24 cellular contexts compared by ENCODE assay signal in genomic region chr4:89745708-89746107, GRCh38.
"Had no signal": no experiment of that assay in that cellular context is flagged by ENCODE, and none has a peak within 500 bp of the region (broad histone marks: within the 10 kb centered on the region; RNA-seq: fewer than 3 reads in every experiment).

No MANE protein-coding gene starts in this region.

- H3K36me3 ChIP-seq: MG63 had no signal

- H3K4me1 Mint-ChIP-seq: activated CD4-positive, alpha-beta T cell treated with anti-CD3 and anti-CD28 coated beads, Interleukin-2, amount 10 ng/mL, durations not matched to agents 7 days and 5 days; activated T-helper 17 cell treated with anti-CD3 and anti-CD28 coated beads, Interleukin-2, amount 50 U/mL, for 72 hours had no signal

- H3K27me3 Mint-ChIP-seq: activated CD4-positive, alpha-beta memory T cell treated with anti-CD3 and anti-CD28 coated beads for 36 hours; activated T-helper 17 cell treated with anti-CD3 and anti-CD28 coated beads, Interleukin-2, amount 50 U/mL, for 72 hours had no signal

- H3K36me3 Mint-ChIP-seq: activated CD4-positive, alpha-beta memory T cell treated with anti-CD3 and anti-CD28 coated beads for 36 hours; activated naive CD8-positive, alpha-beta T cell had no signal

- H3K27me3 ChIP-seq: MG63 had no signal

- H3K9ac ChIP-seq: KMS-11, SK-N-SH had no signal

- H3K9me3 Mint-ChIP-seq: activated CD4-positive, alpha-beta memory T cell treated with anti-CD3 and anti-CD28 coated beads for 36 hours; activated CD4-positive, alpha-beta T cell treated with anti-CD3 and anti-CD28 coated beads, Interleukin-2, amount 10 ng/mL, durations not matched to agents 7 days and 5 days; activated naive CD4-positive, alpha-beta T cell treated with anti-CD3 and anti-CD28 coated beads for 36 hours; activated T-helper 17 cell treated with anti-CD3 and anti-CD28 coated beads, Interleukin-2, amount 50 U/mL, for 72 hours had no signal

- H3K4me2 ChIP-seq: KMS-11, SK-N-SH had no signal

- H3K4me3 ChIP-seq: MG63 had no signal

- H3K9me3 ChIP-seq: MG63, SK-N-SH had no signal

- H3K27ac ChIP-seq: KMS-11, VCaP had no signal

- H3K27ac Mint-ChIP-seq: activated CD4-positive, alpha-beta memory T cell treated with anti-CD3 and anti-CD28 coated beads for 36 hours; activated CD4-positive, alpha-beta T cell treated with anti-CD3 and anti-CD28 coated beads, Interleukin-2, amount 10 ng/mL, durations not matched to agents 7 days and 5 days; activated naive CD4-positive, alpha-beta T cell treated with anti-CD3 and anti-CD28 coated beads for 36 hours; activated naive CD8-positive, alpha-beta T cell; activated T-helper 17 cell treated with anti-CD3 and anti-CD28 coated beads, Interleukin-2, amount 50 U/mL, for 72 hours had no signal

- ATAC-seq: activated T-helper 17 cell treated with anti-CD3 and anti-CD28 coated beads, Interleukin-2, amount 50 U/mL, for 72 hours; PC-3 had no signal

- H3K4me3 Mint-ChIP-seq: activated CD4-positive, alpha-beta memory T cell treated with anti-CD3 and anti-CD28 coated beads for 36 hours; activated CD4-positive, alpha-beta T cell treated with anti-CD3 and anti-CD28 coated beads, Interleukin-2, amount 10 ng/mL, durations not matched to agents 7 days and 5 days; activated naive CD4-positive, alpha-beta T cell treated with anti-CD3 and anti-CD28 coated beads for 36 hours; activated naive CD8-positive, alpha-beta T cell; activated T-helper 17 cell treated with anti-CD3 and anti-CD28 coated beads, Interleukin-2, amount 50 U/mL, for 72 hours; brain had no signal

- DNase-seq: activated CD4-positive, alpha-beta memory T cell treated with anti-CD3 and anti-CD28 coated beads for 36 hours; activated CD4-positive, alpha-beta T cell treated with anti-CD3 and anti-CD28 coated beads, Interleukin-2, amount 10 ng/mL, durations not matched to agents 7 days and 5 days; activated CD4-positive, CD25-positive, alpha-beta regulatory T cell; activated CD8-positive, alpha-beta memory T cell treated with anti-CD3 and anti-CD28 coated beads for 24 hours; activated naive CD4-positive, alpha-beta T cell treated with anti-CD3 and anti-CD28 coated beads for 36 hours; activated T-cell treated with anti-CD3 and anti-CD28 coated beads, Interleukin-2, amount 50 U/mL, for 48 hours; amygdala; MG63; MV-4-11; NCI-H1092 treated with DMSO at 0.1 percent for 48 hours; NCI-H1436; NCI-H1694 treated with DMSO at 0.1 percent for 48 hours; NCI-H2029 treated with DMSO at 0.1 percent for 48 hours; NCI-H510A treated with DMSO at 0.1 percent for 48 hours; NCI-H69; PC-3; SIG-M5; SK-N-SH; T-helper 1 cell had no signal
